ENCODE assay signal across 18 cellular contexts in the genomic region with DNA sequence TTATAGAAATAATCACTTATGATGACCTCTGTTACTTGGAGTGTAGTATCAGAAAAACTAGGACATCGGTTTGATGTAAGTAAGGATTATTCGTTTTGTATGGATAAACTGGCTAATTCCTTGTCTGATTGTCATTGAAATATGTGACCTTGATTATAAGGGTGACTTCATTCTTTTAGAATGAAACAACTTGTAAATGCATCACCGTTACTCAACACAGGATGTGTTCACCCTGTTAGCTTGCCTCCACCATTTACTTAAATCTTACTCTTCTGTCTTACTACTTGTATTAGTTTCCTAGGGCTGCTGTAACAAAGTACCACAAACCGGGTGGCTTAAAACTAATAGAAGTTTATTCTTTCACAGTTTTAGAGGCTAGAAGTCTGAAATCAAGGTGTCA. TPM values are rescaled to one million over a fixed set of nuclear protein-coding genes. Genes with fewer than 3 reads are reported as not detected.
DNase-seq lines count a peak whose midpoint lies in the region; ATAC-seq, FAIRE-seq and TF ChIP-seq lines count a peak whose summit lies in the region.
"Had no signal": no experiment of that assay in that cellular context is flagged by ENCODE, and none has a peak within 500 bp of the region (broad histone marks: within the 10 kb centered on the region; RNA-seq: fewer than 3 reads in every experiment).

No MANE protein-coding gene starts in this region.

- no peaks in the 10 kb centered on the region for H4K20me1 ChIP-seq in astrocyte (ENCODE audit: insufficient read depth, low read length)

- intact Hi-C loops in activated CD4-positive, alpha-beta T cell treated with anti-CD3 and anti-CD28 coated beads for 36 hours (cut with DNase I, micrococcal nuclease), result no loop called here

- ATAC-seq in activated CD4-positive, alpha-beta T cell treated with anti-CD3 and anti-CD28 coated beads for 36 hours, result peak; percentile 89
- ATAC-seq in HG02885 (IDR thresholded peaks at IDR 0.05; ENCODE audit: poor library complexity, unreplicated experiment), result no peak
- ATAC-seq: activated CD8-positive, alpha-beta memory T cell treated with anti-CD3 and anti-CD28 coated beads, Interleukin-2, amount 10 ng/mL, durations not matched to agents 7 days and 5 days; CD8-positive, alpha-beta T cell had no signal

- CTCF ChIA-PET in activated CD4-positive, alpha-beta T cell treated with anti-CD3 and anti-CD28 coated beads for 36 hours (lab: Charles Lee), result no interaction called here

- H3K9me3 ChIP-seq in astrocyte (ENCODE audit: insufficient read depth, low read depth, low read length), result no peaks in the 10 kb centered on the region

- H3K4me1 ChIP-seq in astrocyte (ENCODE audit: insufficient read depth, low read length), result peaks cover 5% of the 10 kb centered on the region

- peaks cover 75% of the 10 kb centered on the region for H3K4me1 Mint-ChIP-seq in activated CD4-positive, alpha-beta T cell treated with anti-CD3 and anti-CD28 coated beads for 36 hours
- peaks cover 7% of the 10 kb centered on the region for H3K4me1 Mint-ChIP-seq in astrocyte (ENCODE audit: low read depth, unreplicated experiment)

- POLR2A ChIA-PET in activated CD4-positive, alpha-beta T cell treated with anti-CD3 and anti-CD28 coated beads for 36 hours (lab: Charles Lee), result no interaction called here

- TF ChIP-seq CTCF in astrocyte (IDR thresholded peaks at IDR 0.05; ENCODE audit: insufficient read depth, low read depth, low read length), result no peak
- no peak for TF ChIP-seq CTCF in foreskin fibroblast (IDR thresholded peaks at IDR 0.05; ENCODE audit: low read depth, low read length)

- H3K36me3 ChIP-seq in astrocyte (ENCODE audit: insufficient read depth, low read length), result no peaks in the 10 kb centered on the region

- no peaks in the 10 kb centered on the region for H3K27me3 Mint-ChIP-seq in activated CD4-positive, alpha-beta T cell treated with anti-CD3 and anti-CD28 coated beads for 36 hours
- no peaks in the 10 kb centered on the region for H3K27me3 Mint-ChIP-seq in astrocyte (ENCODE audit: low read depth, unreplicated experiment)
- H3K27me3 Mint-ChIP-seq: activated CD8-positive, alpha-beta memory T cell treated with anti-CD3 and anti-CD28 coated beads, Interleukin-2, amount 10 ng/mL, durations not matched to agents 7 days and 5 days had no signal

- peak overlapping the region; percentile 29 for H3K27ac ChIP-seq in astrocyte (ENCODE audit: low read depth, low read length)
- H3K27ac ChIP-seq: HL-60 had no signal

- DNase-seq in activated CD4-positive, alpha-beta T cell treated with anti-CD3 and anti-CD28 coated beads for 36 hours, result no peak
- DNase-seq in activated CD4-positive, alpha-beta T cell treated with anti-CD3 and anti-CD28 coated beads for 4 hours, result no peak
- DNase-seq in GM19239 (ENCODE audit: insufficient read length, low spot score) (no peak), astrocyte (ENCODE audit: low read depth) (peak; percentile 56), foreskin fibroblast (peak; percentile 58 to 66), islet precursor cell (no peak)
- DNase-seq in stimulated activated CD4-positive, alpha-beta T cell treated with anti-CD3 and anti-CD28 coated beads, Interleukin-12 subunit alpha, Interleukin-12 subunit beta, amount 100 ng/mL, for 4 hours, result no peak
- DNase-seq: 8988T; activated CD8-positive, alpha-beta memory T cell treated with anti-CD3 and anti-CD28 coated beads, Interleukin-2, amount 10 ng/mL, durations not matched to agents 7 days and 5 days; activated naive CD4-positive, alpha-beta T cell; CD8-positive, alpha-beta T cell; NCI-H1417; NCI-H345 had no signal

- H3K4me3 ChIP-seq in astrocyte (ENCODE audit: insufficient read depth, low read depth, low read length), result no peak overlapping the region
- no peak overlapping the region for H3K4me3 ChIP-seq in foreskin fibroblast (ENCODE audit: low read depth in 1 of 2, low read length in 2 of 2)

- no peaks in the 10 kb centered on the region for H3K27me3 ChIP-seq in astrocyte (ENCODE audit: insufficient read depth, low read length)

- peak overlapping the region; percentile 33 for H3K4me2 ChIP-seq in astrocyte (ENCODE audit: low read length)

- no peaks in the 10 kb centered on the region for H3K9me3 Mint-ChIP-seq in activated CD4-positive, alpha-beta T cell treated with anti-CD3 and anti-CD28 coated beads for 36 hours (ENCODE audit: low read depth)
- H3K9me3 Mint-ChIP-seq in astrocyte (ENCODE audit: unreplicated experiment), result no peaks in the 10 kb centered on the region

- H2AFZ ChIP-seq in astrocyte (ENCODE audit: low read depth, low read length), result peak overlapping the region; percentile 3

- H3K79me2 ChIP-seq in astrocyte (ENCODE audit: insufficient read depth, low read length), result peaks cover 4% of the 10 kb centered on the region

- peak overlapping the region; percentile 5 for H3K9ac ChIP-seq in astrocyte (ENCODE audit: low read length)

- FAIRE-seq in GM19239 (lab: Jason Lieb, UNC) (peak; percentile 55), astrocyte (lab: Jason Lieb, UNC) (no peak)
- FAIRE-seq: endometrium, urothelium cell line had no signal

- H3K27ac Mint-ChIP-seq in activated CD4-positive, alpha-beta T cell treated with anti-CD3 and anti-CD28 coated beads for 36 hours, result peak overlapping the region; percentile 51
- peak overlapping the region; percentile 9 for H3K27ac Mint-ChIP-seq in astrocyte (ENCODE audit: unreplicated experiment)
- H3K27ac Mint-ChIP-seq: activated CD8-positive, alpha-beta memory T cell treated with anti-CD3 and anti-CD28 coated beads, Interleukin-2, amount 10 ng/mL, durations not matched to agents 7 days and 5 days; CD8-positive, alpha-beta T cell had no signal

- no peak overlapping the region for H3K4me3 Mint-ChIP-seq in activated CD4-positive, alpha-beta T cell treated with anti-CD3 and anti-CD28 coated beads for 36 hours
- H3K4me3 Mint-ChIP-seq in astrocyte (ENCODE audit: unreplicated experiment), result no peak overlapping the region
- H3K4me3 Mint-ChIP-seq: activated CD8-positive, alpha-beta memory T cell treated with anti-CD3 and anti-CD28 coated beads, Interleukin-2, amount 10 ng/mL, durations not matched to agents 7 days and 5 days; CD8-positive, alpha-beta T cell; neural crest cell had no signal

- peaks cover 68% of the 10 kb centered on the region for H3K36me3 Mint-ChIP-seq in activated CD4-positive, alpha-beta T cell treated with anti-CD3 and anti-CD28 coated beads for 36 hours (ENCODE audit: low read depth)
- H3K36me3 Mint-ChIP-seq in astrocyte (ENCODE audit: low read depth, unreplicated experiment), result peaks cover 4% of the 10 kb centered on the region

RNA-seq across cellular contexts. Expression of a gene that starts 7.9 kb away (rescaled TPM):
- total RNA-seq in activated CD4-positive, alpha-beta T cell treated with anti-CD3 and anti-CD28 coated beads for 36 hours, result 100 to 1,000 TPM; 221 to 234 TPM
- 13.6 TPM in 2 replicates for total RNA-seq in astrocyte

RNA-seq across cellular contexts. Expression of a gene that starts 14.6 kb away (rescaled TPM):
- 10 to 100 TPM; 45.4 to 75.0 TPM for total RNA-seq in activated CD4-positive, alpha-beta T cell treated with anti-CD3 and anti-CD28 coated beads for 36 hours
- total RNA-seq in astrocyte, result 24.3 and 27.0 TPM in 2 replicates

Comparison
In these comparisons a context has a peak if more than half of its experiments do, and no peak if none do; other contexts are left out.
1. DNase-seq: peak in astrocyte (single experiment) and foreskin fibroblast (2 of 2); none in activated CD4-positive, alpha-beta T cell treated with anti-CD3 and anti-CD28 coated beads for 36 hours (single experiment), activated CD4-positive, alpha-beta T cell treated with anti-CD3 and anti-CD28 coated beads for 4 hours (0 of 2), GM19239 (single experiment), islet precursor cell (single experiment) and stimulated activated CD4-positive, alpha-beta T cell treated with anti-CD3 and anti-CD28 coated beads, Interleukin-12 subunit alpha, Interleukin-12 subunit beta, amount 100 ng/mL, for 4 hours (single experiment).
2. RNA of a gene that starts 7.9 kb away (total RNA-seq): 221 to 234 TPM in activated CD4-positive, alpha-beta T cell treated with anti-CD3 and anti-CD28 coated beads for 36 hours; 13.6 TPM in astrocyte; every median in the first group is over 10 times any median in the second.